ENCODE assay signal across 8 cellular contexts in genomic region chr7:7639421-7639820, GRCh38. TPM values are rescaled to one million over a fixed set of nuclear protein-coding genes. Genes with fewer than 3 reads are reported as not detected.
DNase-seq lines count a peak whose midpoint lies in the region; ATAC-seq and TF ChIP-seq lines count a peak whose summit lies in the region.

No MANE protein-coding gene starts in this region.

- peaks cover 15% of the 10 kb centered on the region for H3K4me1 ChIP-seq in CD4-positive, CD25-positive, alpha-beta regulatory T cell (ENCODE audit: control insufficient read depth, insufficient read depth, low read length, poor library complexity, severe bottlenecking)

- peaks cover 16% of the 10 kb centered on the region for H3K36me3 ChIP-seq in CD4-positive, CD25-positive, alpha-beta regulatory T cell (ENCODE audit: control insufficient read depth, insufficient read depth, low read length)

- H3K36me3 Mint-ChIP-seq in CD4-positive, CD25-positive, alpha-beta regulatory T cell = peaks cover 28% of the 10 kb centered on the region
- H3K36me3 Mint-ChIP-seq in neural crest cell (ENCODE audit: low read depth) = peaks cover 9% of the 10 kb centered on the region

- TF ChIP-seq CTCF in NB4 (IDR thresholded peaks at IDR 0.05; ENCODE audit: low read depth, low read length) (no peak), neural crest cell (conservative IDR thresholded peaks at IDR 0.05) (no peak)

- DNase-seq in CD4-positive, CD25-positive, alpha-beta regulatory T cell = no peak
- DNase-seq in NB4 (ENCODE audit: low read depth) (peak; percentile 38), dermis blood vessel endothelial cell (peak; percentile 12), neural crest cell (ENCODE audit: low read depth, low spot score) (no peak), SK-N-DZ (ENCODE audit: low spot score) (no peak), NCI-H2107 treated with DMSO at 0.1 percent for 48 hours (lab: John Stamatoyannopoulos, UW; ENCODE audit: unreplicated experiment) (no peak)

- H3K4me3 Mint-ChIP-seq in CD4-positive, CD25-positive, alpha-beta regulatory T cell = peak overlapping the region; percentile 93 to 99 (median 96)
- peak overlapping the region; percentile 93 for H3K4me3 Mint-ChIP-seq in neural crest cell

- H3K27ac ChIP-seq in CD4-positive, CD25-positive, alpha-beta regulatory T cell (ENCODE audit: insufficient read depth, low read length, poor library complexity, severe bottlenecking) = peak overlapping the region; percentile 99

- no peak for ATAC-seq in CD4-positive, CD25-positive, alpha-beta regulatory T cell (ENCODE audit: low read depth in 2 of 2)
- ATAC-seq in HG02798 (IDR thresholded peaks at IDR 0.05; ENCODE audit: poor library complexity, unreplicated experiment) = no peak
- ATAC-seq in GM18873 (IDR thresholded peaks at IDR 0.05; ENCODE audit: low FRiP score, unreplicated experiment) = no peak

- H3K9me3 ChIP-seq in CD4-positive, CD25-positive, alpha-beta regulatory T cell (ENCODE audit: control insufficient read depth in 2 of 2, low read length in 2 of 2) = no peaks in the 10 kb centered on the region

- H3K27me3 Mint-ChIP-seq in CD4-positive, CD25-positive, alpha-beta regulatory T cell = no peaks in the 10 kb centered on the region
- no peaks in the 10 kb centered on the region for H3K27me3 Mint-ChIP-seq in neural crest cell (ENCODE audit: low read depth)

- no peaks in the 10 kb centered on the region for H3K9me3 Mint-ChIP-seq in CD4-positive, CD25-positive, alpha-beta regulatory T cell
- no peaks in the 10 kb centered on the region for H3K9me3 Mint-ChIP-seq in neural crest cell

- no peaks in the 10 kb centered on the region for H3K27me3 ChIP-seq in CD4-positive, CD25-positive, alpha-beta regulatory T cell (ENCODE audit: control insufficient read depth, insufficient read depth, low read length)

- no peak for TF ChIP-seq POLR2A in NB4 (IDR thresholded peaks at IDR 0.05; ENCODE audit: extremely low read depth, insufficient read length)

- peak overlapping the region; percentile 92 for H3K4me3 ChIP-seq in CD4-positive, CD25-positive, alpha-beta regulatory T cell (ENCODE audit: low read depth, low read length)
- H3K4me3 ChIP-seq in NB4 (ENCODE audit: low read depth, low read length) = peak overlapping the region; percentile 89

- H3K27ac Mint-ChIP-seq in CD4-positive, CD25-positive, alpha-beta regulatory T cell = peak overlapping the region; percentile 96 to 100 (median 99)
- peak overlapping the region; percentile 98 for H3K27ac Mint-ChIP-seq in neural crest cell (ENCODE audit: unreplicated experiment)

- H3K4me1 Mint-ChIP-seq in CD4-positive, CD25-positive, alpha-beta regulatory T cell = peaks cover 8 to 54% (median 32%) of the 10 kb centered on the region in 4 donors
- H3K4me1 Mint-ChIP-seq in neural crest cell = peaks cover 38% of the 10 kb centered on the region

RNA-seq across cellular contexts. Expression of gene UMAD1, which starts 1.1 kb away (rescaled TPM):
- total RNA-seq in CD4-positive, CD25-positive, alpha-beta regulatory T cell = 21.5 TPM
- polyA plus RNA-seq in CD4-positive, CD25-positive, alpha-beta regulatory T cell = 10 to 100 TPM; 31.7 to 37.3 (median 34.1) TPM
- total RNA-seq in dermis blood vessel endothelial cell (4.1 and 4.9 TPM in 2 replicates), neural crest cell (9.3 and 9.8 TPM in 2 replicates)
- polyA plus RNA-seq in SK-N-DZ (2014; cell fraction: cytosol; rRNA removed) = 30.3 and 35.6 TPM in 2 replicates
- 7.3 and 14.8 TPM in 2 replicates for polyA plus RNA-seq in SK-N-DZ (2014; cell fraction: nucleus; rRNA removed)

Comparison
In these comparisons a context has a peak if more than half of its experiments do, and no peak if none do; other contexts are left out.
1. DNase-seq: peak in NB4 (single experiment) and dermis blood vessel endothelial cell (single experiment); none in CD4-positive, CD25-positive, alpha-beta regulatory T cell (0 of 3), neural crest cell (single experiment), SK-N-DZ (single experiment) and NCI-H2107 treated with DMSO at 0.1 percent for 48 hours (single experiment).